In the genomic region with DNA sequence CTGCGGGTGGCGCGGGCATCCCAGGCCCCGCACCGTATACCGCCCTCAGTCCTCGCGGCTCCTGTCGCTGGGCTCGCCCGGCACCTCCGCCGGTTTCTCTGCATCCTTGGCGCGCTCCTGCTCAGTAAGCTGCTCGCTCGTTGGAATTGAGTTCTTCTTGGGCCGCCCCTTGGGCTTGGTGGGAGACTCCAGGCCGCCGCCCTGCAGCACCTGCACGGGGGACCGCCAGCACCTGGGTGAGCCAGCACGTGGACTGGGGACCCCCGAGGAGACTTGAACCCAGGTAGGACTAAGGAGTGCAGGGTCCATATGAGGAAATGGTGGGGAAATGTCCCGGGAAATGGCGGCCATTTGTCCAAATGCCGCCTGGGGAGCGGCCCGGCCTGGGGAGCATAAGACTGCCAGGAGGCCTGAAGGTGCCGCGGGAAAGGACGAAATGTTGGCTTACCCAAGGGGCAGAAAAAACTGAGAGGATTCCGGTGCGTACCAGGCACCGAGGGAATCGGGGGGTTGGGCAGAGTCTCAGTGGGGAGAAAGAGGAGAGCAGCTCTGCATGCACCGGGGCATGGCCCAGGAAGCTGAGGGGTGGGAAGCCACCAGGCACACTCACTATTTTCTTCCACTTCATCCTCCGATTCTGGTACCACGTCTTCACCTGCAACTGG, we compare ENCODE assay signal across 13 cellular contexts. TPM values are rescaled to one million over a fixed set of nuclear protein-coding genes. Genes with fewer than 3 reads are reported as not detected.
DNase-seq lines count a peak whose midpoint lies in the region; ATAC-seq, FAIRE-seq and TF ChIP-seq lines count a peak whose summit lies in the region.
"Had no signal": no experiment of that assay in that cellular context is flagged by ENCODE, and none has a peak within 500 bp of the region (broad histone marks: within the 10 kb centered on the region; RNA-seq: fewer than 3 reads in every experiment).

No MANE protein-coding gene starts in this region.

- peaks cover 0 to 20% (median 9%) of the 10 kb centered on the region in 11 experiments; a peak in 11 of 22 replicates for H3K9me3 ChIP-seq in BLaER1 treated with 17β-estradiol and CSF1 and Interleukin-3, amounts not matched to agents 10 nM and 100 nM (replicated peaks in 1 of 11)
- H3K9me3 ChIP-seq in GM23248 (ENCODE audit: low read depth): no peaks in the 10 kb centered on the region
- no peaks in the 10 kb centered on the region for H3K9me3 ChIP-seq in H1 (ENCODE audit: insufficient read depth in 2 of 2, low read depth in 1 of 2, low read length in 1 of 2)
- peaks cover 16 to 18% of the 10 kb centered on the region in 2 donors for H3K9me3 ChIP-seq in neuronal stem cell (replicated peaks in 1 of 2; ENCODE audit: control insufficient read depth in 2 of 2, insufficient read depth in 1 of 2, low read depth in 1 of 2, low read length in 2 of 2)
- H3K9me3 ChIP-seq in prostate gland: no peaks in the 10 kb centered on the region
- H3K9me3 ChIP-seq: SJSA1 had no signal

- H3K23ac ChIP-seq in H1 (ENCODE audit: insufficient read length): no peak overlapping the region
- H3K23ac ChIP-seq in neuronal stem cell (ENCODE audit: low read depth, low read length, poor library complexity): peak overlapping the region; percentile 36

- H2BK5ac ChIP-seq in H1 (ENCODE audit: low read depth, low read length) (no peak overlapping the region), neuronal stem cell (ENCODE audit: low read length) (no peak overlapping the region)

- no peak for TF ChIP-seq RAD21 in H1 (IDR thresholded peaks at IDR 0.05 in 1 of 2, conservative IDR thresholded peaks at IDR 0.05 in 1 of 2; ENCODE audit: low read depth in 2 of 2, low read length in 2 of 2)

- ATAC-seq in HG03039 (IDR thresholded peaks at IDR 0.05; ENCODE audit: unreplicated experiment) (no peak), GM19328 (IDR thresholded peaks at IDR 0.05; ENCODE audit: unreplicated experiment) (no peak)

- no peak overlapping the region; the same call in 1 of the 2 replicates for H4K8ac ChIP-seq in H1 (ENCODE audit: extremely low read depth, insufficient read depth, low read length)
- no peak overlapping the region for H4K8ac ChIP-seq in neuronal stem cell (ENCODE audit: low read depth, low read length)

- H3K36me3 ChIP-seq in BLaER1 treated with 17β-estradiol and CSF1 and Interleukin-3, amounts not matched to agents 10 nM and 100 nM: no peaks in the 10 kb centered on the region
- H3K36me3 ChIP-seq in GM23248 (ENCODE audit: low read depth): no peaks in the 10 kb centered on the region
- peaks cover 0 to 11% (median 0%) of the 10 kb centered on the region in 4 experiments; a peak in 1 of 8 replicates for H3K36me3 ChIP-seq in H1 (ENCODE audit: control insufficient read depth in 2 of 4, insufficient read depth in 4 of 4, low read length in 3 of 4)
- H3K36me3 ChIP-seq in neuronal stem cell (replicated peaks in 1 of 2; ENCODE audit: control insufficient read depth in 2 of 2, insufficient read depth in 2 of 2, low read length in 2 of 2): no peaks in the 10 kb centered on the region
- H3K36me3 ChIP-seq in prostate gland: no peaks in the 10 kb centered on the region
- H3K36me3 ChIP-seq: SJSA1 had no signal

- 2 to 5% methylated on average over 32 to 35 of the region's 39 CpGs for WGBS in GM23248 (ENCODE audit: low coverage in 1 of 2, low lambda C conversion rate in 2 of 2, missing lambda C conversion rate in 2 of 2), 2 experiments
- 5% methylated on average over 30 of the region's 39 CpGs; no CpG with 5 or more reads in 1 of the 2 experiments for WGBS in H1 (ENCODE audit: extremely low coverage in 1 of 2, insufficient coverage in 1 of 2, insufficient read length in 1 of 2, insufficient replicate concordance in 2 of 2, low coverage in 1 of 2, low lambda C conversion rate in 2 of 2, missing lambda C conversion rate in 1 of 2), 2 experiments
- no CpG with 5 or more reads among the region's 39 CpGs for WGBS in neuronal stem cell (ENCODE audit: extremely low coverage in 2 of 2, insufficient read length in 2 of 2, insufficient replicate concordance in 1 of 2), 2 donors
- 7% methylated on average over 27 of the region's 39 CpGs for WGBS in prostate gland

- no peak overlapping the region for H2AFZ ChIP-seq in GM23248
- no peak overlapping the region for H2AFZ ChIP-seq in H1 (ENCODE audit: low read length)
- peak overlapping the region; percentile 76 for H2AFZ ChIP-seq in neuronal stem cell (ENCODE audit: low read length)

- peaks cover 98 to 100% (median 100%) of the 10 kb centered on the region in 11 experiments for H3K27me3 ChIP-seq in BLaER1 treated with 17β-estradiol and CSF1 and Interleukin-3, amounts not matched to agents 10 nM and 100 nM
- H3K27me3 ChIP-seq in GM23248 (replicated peaks; ENCODE audit: insufficient read depth): peaks cover 88% of the 10 kb centered on the region
- peaks cover 96 to 99% (median 96%) of the 10 kb centered on the region in 4 experiments for H3K27me3 ChIP-seq in H1 (replicated peaks in 1 of 4; ENCODE audit: control insufficient read depth in 3 of 4, extremely low read depth in 1 of 4, insufficient read depth in 3 of 4, low read length in 3 of 4)
- H3K27me3 ChIP-seq in neuronal stem cell (ENCODE audit: control insufficient read depth in 3 of 3, insufficient read depth in 3 of 3, low read depth in 1 of 3, low read length in 3 of 3): peaks cover 91 to 98% (median 97%) of the 10 kb centered on the region in 3 experiments
- H3K27me3 ChIP-seq in prostate gland (replicated peaks; ENCODE audit: insufficient read depth): peaks cover 69% of the 10 kb centered on the region

- intact Hi-C loops in prostate gland (cut with DNase I): no loop called here

- H3K18ac ChIP-seq in H1 (ENCODE audit: extremely low read depth, low read length) (no peak overlapping the region), neuronal stem cell (ENCODE audit: low read length) (peak overlapping the region; percentile 16)

- no peak overlapping the region for H2BK120ac ChIP-seq in H1 (replicated peaks; ENCODE audit: low read depth, low read length)
- peak overlapping the region; percentile 43 for H2BK120ac ChIP-seq in neuronal stem cell (ENCODE audit: low read depth, low read length)

- peak overlapping the region; percentile 92; the same call in 1 of the 2 replicates for H2BK15ac ChIP-seq in H1 (ENCODE audit: low read length)
- H2BK15ac ChIP-seq in neuronal stem cell (ENCODE audit: low read length): no peak overlapping the region

- peak overlapping the region; percentile 95 for H2BK12ac ChIP-seq in H1 (ENCODE audit: low read depth, low read length)
- peak overlapping the region; percentile 58 for H2BK12ac ChIP-seq in neuronal stem cell (ENCODE audit: low read length)

- H3K4me1 ChIP-seq in BLaER1 treated with 17β-estradiol and CSF1 and Interleukin-3, amounts not matched to agents 10 nM and 100 nM: peaks cover 46 to 80% (median 61%) of the 10 kb centered on the region in 10 experiments
- no peaks in the 10 kb centered on the region for H3K4me1 ChIP-seq in GM23248 (ENCODE audit: insufficient read depth)
- peaks cover 0 to 66% (median 40%) of the 10 kb centered on the region in 4 experiments; a peak in 6 of 7 replicates for H3K4me1 ChIP-seq in H1 (replicated peaks in 1 of 4; ENCODE audit: control insufficient read depth in 3 of 4, insufficient read depth in 4 of 4, low read length in 3 of 4)
- peaks cover 0 to 8% of the 10 kb centered on the region in 2 donors for H3K4me1 ChIP-seq in neuronal stem cell (ENCODE audit: control insufficient read depth in 2 of 2, insufficient read depth in 1 of 2, low read depth in 1 of 2, low read length in 2 of 2)
- H3K4me1 ChIP-seq in prostate gland (replicated peaks): peaks cover 10% of the 10 kb centered on the region
- H3K4me1 ChIP-seq: SJSA1 had no signal

- H2AK5ac ChIP-seq in H1 (ENCODE audit: low read depth, low read length): no peak overlapping the region; the same call in 1 of the 2 replicates
- H2AK5ac ChIP-seq in neuronal stem cell (ENCODE audit: low read depth, low read length): peak overlapping the region; percentile 19

- H3K4ac ChIP-seq in H1 (replicated peaks; ENCODE audit: insufficient read length, low read depth, low read length) (no peak overlapping the region), neuronal stem cell (ENCODE audit: low read length) (no peak overlapping the region)

- H3K9me2 ChIP-seq in GM23248 (ENCODE audit: insufficient read depth): no peaks in the 10 kb centered on the region

- H3K56ac ChIP-seq in H1 (replicated peaks; ENCODE audit: insufficient read length, low read depth, low read length): no peak overlapping the region

- CTCF ChIA-PET in H1 (lab: Charles Lee; ENCODE audit: partially characterized antibody): interaction anchor here (0.7 to 9.8 kb wide), 9 partner anchors 8 to 267 kb away, joined by 3 to 143 read pairs (median 3); no protein-coding TSS in a partner anchor

- H2BK20ac ChIP-seq in H1 (ENCODE audit: low read length): no peak overlapping the region

- no peak overlapping the region for H4K91ac ChIP-seq in H1 (replicated peaks; ENCODE audit: insufficient read length, low read length)
- no peak overlapping the region for H4K91ac ChIP-seq in neuronal stem cell (ENCODE audit: low read depth, low read length, poor library complexity)

- no peak overlapping the region for H4K5ac ChIP-seq in H1 (ENCODE audit: insufficient read length, low read depth, low read length)

- no peak overlapping the region for H3K27ac ChIP-seq in BLaER1 treated with 17β-estradiol and CSF1 and Interleukin-3, amounts not matched to agents 10 nM and 100 nM
- H3K27ac ChIP-seq in GM23248 (no peak overlapping the region), H1 (ENCODE audit: low read depth, low read length) (no peak overlapping the region), neuronal stem cell (replicated peaks; ENCODE audit: low read length) (no peak overlapping the region), prostate gland (no peak overlapping the region), caudate nucleus (ENCODE audit: low read depth, low read length) (no peak overlapping the region)
- H3K27ac ChIP-seq: SJSA1 had no signal

- H3K23me2 ChIP-seq in H1 (ENCODE audit: low read depth, low read length): peaks cover 23% of the 10 kb centered on the region

- no peaks in the 10 kb centered on the region for H3F3A ChIP-seq in GM23248 (ENCODE audit: insufficient read depth)

- DNase-seq in GM23248 (no peak), H1 (ENCODE audit: low read depth in 1 of 2, low spot score in 2 of 2) (peak in 1 of 2 experiments; percentile 70), neuronal stem cell (ENCODE audit: low spot score) (no peak), prostate gland (ENCODE audit: low spot score) (no peak), caudate nucleus (lab: John Stamatoyannopoulos, UW) (no peak)
- DNase-seq: activated CD4-positive, CD25-positive, alpha-beta regulatory T cell treated with anti-CD3 and anti-CD28 coated beads, Interleukin-2, amount 50 U/mL, for 72 hours; NCI-H146 had no signal

- H3K14ac ChIP-seq in H1 (ENCODE audit: insufficient read length) (no peak overlapping the region), neuronal stem cell (ENCODE audit: low read length) (no peak overlapping the region)

- TF ChIP-seq POLR2A in H1 (IDR thresholded peaks at IDR 0.05; ENCODE audit: control extremely low read depth in 1 of 2, low read depth in 2 of 2, low read length in 2 of 2) (no peak), prostate gland (IDR thresholded peaks at IDR 0.05) (no peak)

- H3K4me3 ChIP-seq in BLaER1 treated with 17β-estradiol and CSF1 and Interleukin-3, amounts not matched to agents 10 nM and 100 nM: peak overlapping the region in 7 of 10 experiments; percentile 10 to 61 (median 55); a peak in 6 of 20 replicates
- H3K4me3 ChIP-seq in GM23248 (0 out of 2 replicates have a peak overlapping the region, but pooled peaks have one; percentile 24), H1 (ENCODE audit: extremely low read depth in 1 of 4, insufficient read depth in 2 of 4, low read depth in 3 of 4, low read length in 4 of 4) (peak overlapping the region in 1 of 4 experiments; percentile 57; a peak in 2 of 8 replicates), neuronal stem cell (ENCODE audit: low read length in 2 of 2) (no peak overlapping the region), prostate gland (no peak overlapping the region)
- H3K4me3 ChIP-seq: SJSA1 had no signal

- H3K79me2 ChIP-seq in GM23248 (ENCODE audit: insufficient read depth) (no peaks in the 10 kb centered on the region), H1 (ENCODE audit: control insufficient read depth in 1 of 2, insufficient read depth in 2 of 2, low read length in 2 of 2) (no peaks in the 10 kb centered on the region)

- no peak for FAIRE-seq in H1 (lab: Jason Lieb, UNC)

- no peak for TF ChIP-seq EP300 in H1 (IDR thresholded peaks at IDR 0.05; ENCODE audit: borderline replicate concordance in 1 of 2, low read depth in 2 of 2, low read length in 2 of 2)

- no peak overlapping the region for H3K9ac ChIP-seq in BLaER1 treated with 17β-estradiol and CSF1 and Interleukin-3, amounts not matched to agents 10 nM and 100 nM
- H3K9ac ChIP-seq in GM23248: no peak overlapping the region
- H3K9ac ChIP-seq in H1 (replicated peaks in 1 of 4; ENCODE audit: extremely low read depth in 1 of 4, low read depth in 3 of 4, low read length in 3 of 4): no peak overlapping the region
- no peak overlapping the region for H3K9ac ChIP-seq in neuronal stem cell (ENCODE audit: low read depth, low read length, poor library complexity)

- POLR2A ChIA-PET in H1 (lab: Charles Lee; ENCODE audit: partially characterized antibody): no interaction called here

- H3K79me1 ChIP-seq in H1 (ENCODE audit: low read depth, low read length) (no peaks in the 10 kb centered on the region), neuronal stem cell (ENCODE audit: low read depth, low read length) (peaks cover 2% of the 10 kb centered on the region)

- peak overlapping the region; percentile 20 to 96 (median 80); a peak in 21 of 22 replicates for H3K4me2 ChIP-seq in BLaER1 treated with 17β-estradiol and CSF1 and Interleukin-3, amounts not matched to agents 10 nM and 100 nM
- H3K4me2 ChIP-seq in GM23248 (ENCODE audit: unreplicated experiment) (peak overlapping the region; percentile 28), H1 (ENCODE audit: insufficient read depth in 1 of 2, low read depth in 2 of 2, low read length in 2 of 2) (peak overlapping the region; percentile 66 to 92), neuronal stem cell (ENCODE audit: insufficient read depth, low read length, poor library complexity, severe bottlenecking) (no peak overlapping the region)

- peaks cover 0 to 94% (median 74%) of the 10 kb centered on the region in 11 experiments; a peak in 20 of 22 replicates for H4K20me1 ChIP-seq in BLaER1 treated with 17β-estradiol and CSF1 and Interleukin-3, amounts not matched to agents 10 nM and 100 nM
- no peaks in the 10 kb centered on the region for H4K20me1 ChIP-seq in GM23248 (ENCODE audit: insufficient read depth)
- H4K20me1 ChIP-seq in H1 (replicated peaks in 1 of 2; ENCODE audit: control insufficient read depth in 1 of 2, insufficient read depth in 2 of 2, low read length in 2 of 2): peaks cover 9 to 34% of the 10 kb centered on the region in 2 experiments

- TF ChIP-seq CTCF in H1 (IDR thresholded peaks at IDR 0.05; ENCODE audit: control extremely low read depth in 1 of 3, insufficient read depth in 1 of 3, low read depth in 1 of 3, low read length in 3 of 3) (no peak), prostate gland (IDR thresholded peaks at IDR 0.05) (no peak)

- in situ Hi-C loops in GM23248 (cut with MboI): no loop called here

RNA-seq across cellular contexts. Expression of gene BARX1, which starts 2.9 kb away (rescaled TPM):
- not detected in 2 replicates for total RNA-seq in GM23248 (2014; rRNA removed; shearing (Covaris generic))
- polyA plus RNA-seq in GM23248 (2016; fragmentation: Nextera tagmentation; extraction: Ambion mirVana): not detected in 2 replicates
- total RNA-seq in H1 (2021; fragmentation: NEBNext Ultra II Directional; extraction: Animal tissue kit (Norgen Biotek cat#: 25700)): 2.1 and 2.6 TPM in 2 replicates
- polyA plus RNA-seq in H1 (2011; rRNA removed): 0.79 and 1.3 TPM in 2 replicates
- 1.00 TPM for polyA plus RNA-seq in H1 (2011; cell fraction: cytosol; rRNA removed)
- polyA plus RNA-seq in H1 (2011; cell fraction: nucleus; rRNA removed): 1.4 TPM
- polyA plus RNA-seq in H1 (2012, experiment 1 of 2): 0.68 to 0.87 TPM (median 0.76 TPM) in 4 replicates
- 0.92 TPM for polyA plus RNA-seq in H1 (2012, experiment 2 of 2)
- polyA plus RNA-seq in H1 (2013, experiment 1 of 2): 2.3 TPM
- 2.3 TPM for polyA plus RNA-seq in H1 (2013, experiment 2 of 2)
- polyA minus RNA-seq in H1 (2011; rRNA and poly(A)+ RNA removed): 0.22 TPM in 1 of 2 replicates, not detected in the other
- not detected for polyA minus RNA-seq in H1 (2011; cell fraction: cytosol; rRNA and poly(A)+ RNA removed)
- not detected for polyA minus RNA-seq in H1 (2011; cell fraction: nucleus; rRNA and poly(A)+ RNA removed)
- 2.4 TPM for polyA plus RNA-seq in neuronal stem cell (2013, experiment 1 of 2)
- polyA plus RNA-seq in neuronal stem cell (2013, experiment 2 of 2): 2.4 TPM
- 1 to 10 TPM in 1 of 2 donors, not detected in 1; 3.7 TPM for total RNA-seq in prostate gland
- total RNA-seq: H4, sciatic nerve, SJSA1 had no signal

Comparison
In these comparisons a context has a peak if more than half of its experiments do, and no peak if none do; other contexts are left out.
1. H3K4me3 ChIP-seq: peak in BLaER1 treated with 17β-estradiol and CSF1 and Interleukin-3, amounts not matched to agents 10 nM and 100 nM (7 of 10) and GM23248 (single experiment); none in neuronal stem cell (0 of 2) and prostate gland (0 of 2).